ENCODE assay signal across 1 cellular context in genomic region chr19:35642312-35642711, GRCh38.
TF ChIP-seq lines count a peak whose summit lies in the region.

No MANE protein-coding gene starts in this region.

TF ChIP-seq in GM23338, 12 proteins besides CTCF, POLR2A, EP300 and RAD21:
- TF ChIP-seq ZNF462 (CRISPR knock-in tag; IDR thresholded peaks at IDR 0.05): no peak
